Comparison of ENCODE assay signal across 1 cellular context in the genomic region with DNA sequence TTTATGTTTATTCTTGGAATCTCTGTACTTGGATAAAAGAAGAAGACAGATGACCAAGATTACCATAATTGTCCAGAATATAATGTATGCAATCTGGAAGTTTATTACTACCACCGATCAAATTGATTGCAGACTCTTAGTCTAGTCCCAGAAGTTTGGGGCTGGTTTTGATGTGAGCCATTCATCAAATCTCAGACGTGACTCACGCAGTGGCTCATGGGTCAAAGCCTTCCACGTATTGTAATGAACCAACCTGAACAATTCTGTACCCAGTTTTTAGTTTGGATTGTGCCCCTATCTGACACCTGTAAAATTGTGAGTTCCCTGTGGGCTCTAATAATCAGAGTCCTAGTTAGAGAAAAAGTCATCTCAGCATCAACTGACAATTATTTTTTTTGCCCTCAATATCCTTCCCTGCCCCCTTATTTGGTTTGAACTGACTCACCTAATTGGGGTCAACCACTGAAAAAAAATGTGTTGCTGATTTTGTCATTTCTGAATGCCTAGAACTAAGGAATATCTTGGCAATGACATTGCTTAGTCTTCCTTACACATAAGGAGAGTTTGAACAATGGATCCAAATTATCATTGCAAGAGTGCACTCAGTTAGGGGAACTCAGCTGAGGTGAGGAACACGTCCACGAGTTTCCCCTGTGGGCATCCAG.
TF ChIP-seq lines count a peak whose summit lies in the region.

No MANE protein-coding gene starts in this region.

TF ChIP-seq in WTC11, 78 proteins besides CTCF, POLR2A, EP300 and RAD21 (continued from another document):
- TF ChIP-seq, protein P1, sequence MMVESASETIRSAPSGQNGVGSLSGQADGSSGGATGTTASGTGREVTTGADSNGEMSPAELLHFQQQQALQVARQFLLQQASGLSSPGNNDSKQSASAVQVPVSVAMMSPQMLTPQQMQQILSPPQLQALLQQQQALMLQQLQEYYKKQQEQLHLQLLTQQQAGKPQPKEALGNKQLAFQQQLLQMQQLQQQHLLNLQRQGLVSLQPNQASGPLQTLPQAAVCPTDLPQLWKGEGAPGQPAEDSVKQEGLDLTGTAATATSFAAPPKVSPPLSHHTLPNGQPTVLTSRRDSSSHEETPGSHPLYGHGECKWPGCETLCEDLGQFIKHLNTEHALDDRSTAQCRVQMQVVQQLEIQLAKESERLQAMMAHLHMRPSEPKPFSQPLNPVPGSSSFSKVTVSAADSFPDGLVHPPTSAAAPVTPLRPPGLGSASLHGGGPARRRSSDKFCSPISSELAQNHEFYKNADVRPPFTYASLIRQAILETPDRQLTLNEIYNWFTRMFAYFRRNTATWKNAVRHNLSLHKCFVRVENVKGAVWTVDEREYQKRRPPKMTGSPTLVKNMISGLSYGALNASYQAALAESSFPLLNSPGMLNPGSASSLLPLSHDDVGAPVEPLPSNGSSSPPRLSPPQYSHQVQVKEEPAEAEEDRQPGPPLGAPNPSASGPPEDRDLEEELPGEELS (CRISPR knock-in tag; IDR thresholded peaks at IDR 0.05), result no peak
- TF ChIP-seq IRF2 (CRISPR knock-in tag; IDR thresholded peaks at IDR 0.05; ENCODE audit: borderline replicate concordance, low read depth), result no peak
- TF ChIP-seq, protein P2, sequence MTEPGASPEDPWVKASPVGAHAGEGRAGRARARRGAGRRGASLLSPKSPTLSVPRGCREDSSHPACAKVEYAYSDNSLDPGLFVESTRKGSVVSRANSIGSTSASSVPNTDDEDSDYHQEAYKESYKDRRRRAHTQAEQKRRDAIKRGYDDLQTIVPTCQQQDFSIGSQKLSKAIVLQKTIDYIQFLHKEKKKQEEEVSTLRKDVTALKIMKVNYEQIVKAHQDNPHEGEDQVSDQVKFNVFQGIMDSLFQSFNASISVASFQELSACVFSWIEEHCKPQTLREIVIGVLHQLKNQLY (CRISPR knock-in tag; IDR thresholded peaks at IDR 0.05), result no peak
